19 cellular contexts compared by ENCODE assay signal in genomic region chr14:37695836-37696235, GRCh38.
DNase-seq lines count a peak whose midpoint lies in the region; ATAC-seq and TF ChIP-seq lines count a peak whose summit lies in the region.
"Had no signal": no experiment of that assay in that cellular context is flagged by ENCODE, and none has a peak within 500 bp of the region (broad histone marks: within the 10 kb centered on the region; RNA-seq: fewer than 3 reads in every experiment).

No MANE protein-coding gene starts in this region.

- TF ChIP-seq EP300 in suprapubic skin (IDR thresholded peaks at IDR 0.05): no peak

- H3K36me3 Mint-ChIP-seq in HFFc6 (ENCODE audit: low read depth): peaks cover 37% of the 10 kb centered on the region

- TF ChIP-seq POLR2A in suprapubic skin (IDR thresholded peaks at IDR 0.05): no peak

- no peaks in the 10 kb centered on the region for H3K36me3 ChIP-seq in suprapubic skin
- no peaks in the 10 kb centered on the region for H3K36me3 ChIP-seq in BE2C
- H3K36me3 ChIP-seq: MG63 had no signal

- 83% methylated on average over 1 of the region's 1 CpG for WGBS in suprapubic skin

- H3K9me3 ChIP-seq in suprapubic skin (peaks cover 4% of the 10 kb centered on the region), BE2C (no peaks in the 10 kb centered on the region)

- H3K4me3 ChIP-seq in suprapubic skin (no peak overlapping the region), BE2C (ENCODE audit: low read depth, low read length) (no peak overlapping the region)
- H3K4me3 ChIP-seq: K562, MG63 had no signal

- no peaks in the 10 kb centered on the region for H3K27me3 ChIP-seq in suprapubic skin
- H3K27me3 ChIP-seq in BE2C: no peaks in the 10 kb centered on the region
- H3K27me3 ChIP-seq: MG63 had no signal

- DNase-seq in HFFc6: peak; percentile 19
- peak; percentile 11 for DNase-seq in astrocyte of the hippocampus (ENCODE audit: low read depth, low spot score)
- peak; percentile 17 for DNase-seq in kidney glomerular epithelial cell (lab: John Stamatoyannopoulos, UW)
- DNase-seq in suprapubic skin (ENCODE audit: low spot score in 2 of 2): no peak
- DNase-seq in A172 (ENCODE audit: low spot score): no peak
- DNase-seq in BE2C: no peak
- DNase-seq: DMS153, MG63, NCI-H1105 treated with DMSO at 0.1 percent for 48 hours, NCI-H146, NCI-H1930, NCI-H2107, NCI-H524 treated with DMSO at 0.1 percent for 48 hours, NCI-H774 had no signal

- H3K27ac Mint-ChIP-seq in HFFc6: peak overlapping the region; percentile 71

- H3K4me1 ChIP-seq in suprapubic skin: no peaks in the 10 kb centered on the region
- H3K4me1 ChIP-seq in BE2C: no peaks in the 10 kb centered on the region

- TF ChIP-seq CTCF in HFFc6 (IDR thresholded peaks at IDR 0.05) (no peak), suprapubic skin (IDR thresholded peaks at IDR 0.05) (no peak), BE2C (IDR thresholded peaks at IDR 0.05; ENCODE audit: low read depth, low read length) (no peak)

- peaks cover 27% of the 10 kb centered on the region for H3K9me3 Mint-ChIP-seq in HFFc6

- no peak for ATAC-seq in GM18502 (IDR thresholded peaks at IDR 0.05; ENCODE audit: poor library complexity, unreplicated experiment)
- ATAC-seq: HCT116, HepG2, K562, SK-N-SH treated with all-trans-retinoic acid at 6 μM for 48 hours had no signal

- peaks cover 55% of the 10 kb centered on the region for H3K4me1 Mint-ChIP-seq in HFFc6 (ENCODE audit: low read depth)

- peak overlapping the region; percentile 10; the same call in 1 of the 2 replicates for H3K4me3 Mint-ChIP-seq in HFFc6

- H3K27ac ChIP-seq in suprapubic skin: no peak overlapping the region

- H3K27me3 Mint-ChIP-seq in HFFc6 (ENCODE audit: insufficient read depth): no peaks in the 10 kb centered on the region

Comparison
In these comparisons a context has a peak if more than half of its experiments do, and no peak if none do; other contexts are left out.
1. DNase-seq: peak in HFFc6 (single experiment), astrocyte of the hippocampus (single experiment) and kidney glomerular epithelial cell (single experiment); none in suprapubic skin (0 of 2), A172 (single experiment) and BE2C (single experiment).